ENCODE assay signal across 1 cellular context in the genomic region with DNA sequence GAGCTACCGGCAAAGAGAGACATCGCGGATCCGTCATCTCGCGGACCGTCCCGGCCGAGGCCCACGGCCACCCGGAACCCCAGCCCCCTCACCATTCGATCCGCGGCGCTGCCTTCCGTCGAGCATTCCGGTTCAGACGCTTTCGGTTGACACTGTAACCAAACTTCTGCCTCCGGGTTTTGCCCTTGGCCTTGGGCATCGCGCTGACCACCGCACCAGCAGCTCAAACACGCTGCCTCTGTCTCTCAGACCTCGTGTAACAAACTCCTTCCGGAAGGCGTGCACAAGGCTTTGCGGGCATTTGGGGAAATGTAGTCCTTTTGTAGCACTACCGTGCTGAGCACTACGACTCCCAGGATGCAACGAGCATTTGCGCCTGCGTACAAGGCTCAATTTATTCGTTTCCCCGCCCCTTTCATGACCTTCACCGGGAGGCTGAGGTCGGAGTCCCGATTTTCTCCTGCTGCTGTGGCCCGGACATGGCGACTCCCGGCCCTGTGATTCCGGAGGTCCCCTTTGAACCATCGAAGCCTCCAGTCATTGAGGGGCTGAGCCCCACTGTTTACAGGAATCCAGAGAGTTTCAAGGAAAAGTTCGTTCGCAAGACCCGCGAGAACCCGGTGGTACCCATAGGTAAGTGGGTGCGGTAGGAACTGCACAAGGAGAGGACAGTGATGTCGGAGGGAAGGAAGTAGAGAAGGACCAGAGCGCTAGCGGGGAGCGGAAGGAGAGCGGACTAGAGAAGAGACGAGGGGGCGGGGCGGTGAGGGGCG.
TF ChIP-seq lines count a peak whose summit lies in the region.

A gene with protein sequence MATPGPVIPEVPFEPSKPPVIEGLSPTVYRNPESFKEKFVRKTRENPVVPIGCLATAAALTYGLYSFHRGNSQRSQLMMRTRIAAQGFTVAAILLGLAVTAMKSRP (plus strand): TSS at position 411 of the 773 bp plus-strand sequence. CDS start 69 bp downstream, at position 480.
A gene with protein sequence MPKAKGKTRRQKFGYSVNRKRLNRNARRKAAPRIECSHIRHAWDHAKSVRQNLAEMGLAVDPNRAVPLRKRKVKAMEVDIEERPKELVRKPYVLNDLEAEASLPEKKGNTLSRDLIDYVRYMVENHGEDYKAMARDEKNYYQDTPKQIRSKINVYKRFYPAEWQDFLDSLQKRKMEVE (minus strand): TSS at position 258 of the 773 bp plus-strand sequence. CDS start 59 bp downstream, at position 199.

TF ChIP-seq in WTC11, 78 proteins besides CTCF, POLR2A, EP300 and RAD21 (continued from another document and continues in another):
- TF ChIP-seq, protein P1, sequence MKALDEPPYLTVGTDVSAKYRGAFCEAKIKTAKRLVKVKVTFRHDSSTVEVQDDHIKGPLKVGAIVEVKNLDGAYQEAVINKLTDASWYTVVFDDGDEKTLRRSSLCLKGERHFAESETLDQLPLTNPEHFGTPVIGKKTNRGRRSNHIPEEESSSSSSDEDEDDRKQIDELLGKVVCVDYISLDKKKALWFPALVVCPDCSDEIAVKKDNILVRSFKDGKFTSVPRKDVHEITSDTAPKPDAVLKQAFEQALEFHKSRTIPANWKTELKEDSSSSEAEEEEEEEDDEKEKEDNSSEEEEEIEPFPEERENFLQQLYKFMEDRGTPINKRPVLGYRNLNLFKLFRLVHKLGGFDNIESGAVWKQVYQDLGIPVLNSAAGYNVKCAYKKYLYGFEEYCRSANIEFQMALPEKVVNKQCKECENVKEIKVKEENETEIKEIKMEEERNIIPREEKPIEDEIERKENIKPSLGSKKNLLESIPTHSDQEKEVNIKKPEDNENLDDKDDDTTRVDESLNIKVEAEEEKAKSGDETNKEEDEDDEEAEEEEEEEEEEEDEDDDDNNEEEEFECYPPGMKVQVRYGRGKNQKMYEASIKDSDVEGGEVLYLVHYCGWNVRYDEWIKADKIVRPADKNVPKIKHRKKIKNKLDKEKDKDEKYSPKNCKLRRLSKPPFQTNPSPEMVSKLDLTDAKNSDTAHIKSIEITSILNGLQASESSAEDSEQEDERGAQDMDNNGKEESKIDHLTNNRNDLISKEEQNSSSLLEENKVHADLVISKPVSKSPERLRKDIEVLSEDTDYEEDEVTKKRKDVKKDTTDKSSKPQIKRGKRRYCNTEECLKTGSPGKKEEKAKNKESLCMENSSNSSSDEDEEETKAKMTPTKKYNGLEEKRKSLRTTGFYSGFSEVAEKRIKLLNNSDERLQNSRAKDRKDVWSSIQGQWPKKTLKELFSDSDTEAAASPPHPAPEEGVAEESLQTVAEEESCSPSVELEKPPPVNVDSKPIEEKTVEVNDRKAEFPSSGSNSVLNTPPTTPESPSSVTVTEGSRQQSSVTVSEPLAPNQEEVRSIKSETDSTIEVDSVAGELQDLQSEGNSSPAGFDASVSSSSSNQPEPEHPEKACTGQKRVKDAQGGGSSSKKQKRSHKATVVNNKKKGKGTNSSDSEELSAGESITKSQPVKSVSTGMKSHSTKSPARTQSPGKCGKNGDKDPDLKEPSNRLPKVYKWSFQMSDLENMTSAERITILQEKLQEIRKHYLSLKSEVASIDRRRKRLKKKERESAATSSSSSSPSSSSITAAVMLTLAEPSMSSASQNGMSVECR (CRISPR knock-in tag; IDR thresholded peaks at IDR 0.05; ENCODE audit: borderline replicate concordance), result peak; percentile 85; the same call in 1 of the 2 replicates
- TF ChIP-seq CBFB (CRISPR knock-in tag; IDR thresholded peaks at IDR 0.05; ENCODE audit: low read depth), result 0 out of 2 replicates have a peak, but pooled peaks have one; percentile 0
- TF ChIP-seq SP1 (CRISPR knock-in tag; conservative IDR thresholded peaks at IDR 0.05), result peak; percentile 85
- peak; percentile 75 for TF ChIP-seq FOXK1 (CRISPR knock-in tag; IDR thresholded peaks at IDR 0.05)
- TF ChIP-seq, protein P2, sequence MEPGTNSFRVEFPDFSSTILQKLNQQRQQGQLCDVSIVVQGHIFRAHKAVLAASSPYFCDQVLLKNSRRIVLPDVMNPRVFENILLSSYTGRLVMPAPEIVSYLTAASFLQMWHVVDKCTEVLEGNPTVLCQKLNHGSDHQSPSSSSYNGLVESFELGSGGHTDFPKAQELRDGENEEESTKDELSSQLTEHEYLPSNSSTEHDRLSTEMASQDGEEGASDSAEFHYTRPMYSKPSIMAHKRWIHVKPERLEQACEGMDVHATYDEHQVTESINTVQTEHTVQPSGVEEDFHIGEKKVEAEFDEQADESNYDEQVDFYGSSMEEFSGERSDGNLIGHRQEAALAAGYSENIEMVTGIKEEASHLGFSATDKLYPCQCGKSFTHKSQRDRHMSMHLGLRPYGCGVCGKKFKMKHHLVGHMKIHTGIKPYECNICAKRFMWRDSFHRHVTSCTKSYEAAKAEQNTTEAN (CRISPR knock-in tag; IDR thresholded peaks at IDR 0.05), result peak; percentile 72
- TF ChIP-seq, protein P3, sequence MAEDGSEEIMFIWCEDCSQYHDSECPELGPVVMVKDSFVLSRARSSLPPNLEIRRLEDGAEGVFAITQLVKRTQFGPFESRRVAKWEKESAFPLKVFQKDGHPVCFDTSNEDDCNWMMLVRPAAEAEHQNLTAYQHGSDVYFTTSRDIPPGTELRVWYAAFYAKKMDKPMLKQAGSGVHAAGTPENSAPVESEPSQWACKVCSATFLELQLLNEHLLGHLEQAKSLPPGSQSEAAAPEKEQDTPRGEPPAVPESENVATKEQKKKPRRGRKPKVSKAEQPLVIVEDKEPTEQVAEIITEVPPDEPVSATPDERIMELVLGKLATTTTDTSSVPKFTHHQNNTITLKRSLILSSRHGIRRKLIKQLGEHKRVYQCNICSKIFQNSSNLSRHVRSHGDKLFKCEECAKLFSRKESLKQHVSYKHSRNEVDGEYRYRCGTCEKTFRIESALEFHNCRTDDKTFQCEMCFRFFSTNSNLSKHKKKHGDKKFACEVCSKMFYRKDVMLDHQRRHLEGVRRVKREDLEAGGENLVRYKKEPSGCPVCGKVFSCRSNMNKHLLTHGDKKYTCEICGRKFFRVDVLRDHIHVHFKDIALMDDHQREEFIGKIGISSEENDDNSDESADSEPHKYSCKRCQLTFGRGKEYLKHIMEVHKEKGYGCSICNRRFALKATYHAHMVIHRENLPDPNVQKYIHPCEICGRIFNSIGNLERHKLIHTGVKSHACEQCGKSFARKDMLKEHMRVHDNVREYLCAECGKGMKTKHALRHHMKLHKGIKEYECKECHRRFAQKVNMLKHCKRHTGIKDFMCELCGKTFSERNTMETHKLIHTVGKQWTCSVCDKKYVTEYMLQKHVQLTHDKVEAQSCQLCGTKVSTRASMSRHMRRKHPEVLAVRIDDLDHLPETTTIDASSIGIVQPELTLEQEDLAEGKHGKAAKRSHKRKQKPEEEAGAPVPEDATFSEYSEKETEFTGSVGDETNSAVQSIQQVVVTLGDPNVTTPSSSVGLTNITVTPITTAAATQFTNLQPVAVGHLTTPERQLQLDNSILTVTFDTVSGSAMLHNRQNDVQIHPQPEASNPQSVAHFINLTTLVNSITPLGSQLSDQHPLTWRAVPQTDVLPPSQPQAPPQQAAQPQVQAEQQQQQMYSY (CRISPR knock-in tag; IDR thresholded peaks at IDR 0.05), result peak; percentile 86
- TF ChIP-seq ZNF423 (CRISPR knock-in tag; IDR thresholded peaks at IDR 0.05), result no peak
- TF ChIP-seq, protein P4, sequence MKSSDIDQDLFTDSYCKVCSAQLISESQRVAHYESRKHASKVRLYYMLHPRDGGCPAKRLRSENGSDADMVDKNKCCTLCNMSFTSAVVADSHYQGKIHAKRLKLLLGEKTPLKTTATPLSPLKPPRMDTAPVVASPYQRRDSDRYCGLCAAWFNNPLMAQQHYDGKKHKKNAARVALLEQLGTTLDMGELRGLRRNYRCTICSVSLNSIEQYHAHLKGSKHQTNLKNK (CRISPR knock-in tag; IDR thresholded peaks at IDR 0.05), result no peak
- TF ChIP-seq FOXP1 (CRISPR knock-in tag; IDR thresholded peaks at IDR 0.05; ENCODE audit: borderline replicate concordance), result peak; percentile 88
- TF ChIP-seq ZNF416 (CRISPR knock-in tag; IDR thresholded peaks at IDR 0.05), result 0 out of 2 replicates have a peak, but pooled peaks have one; percentile 9
- TF ChIP-seq, protein P5, sequence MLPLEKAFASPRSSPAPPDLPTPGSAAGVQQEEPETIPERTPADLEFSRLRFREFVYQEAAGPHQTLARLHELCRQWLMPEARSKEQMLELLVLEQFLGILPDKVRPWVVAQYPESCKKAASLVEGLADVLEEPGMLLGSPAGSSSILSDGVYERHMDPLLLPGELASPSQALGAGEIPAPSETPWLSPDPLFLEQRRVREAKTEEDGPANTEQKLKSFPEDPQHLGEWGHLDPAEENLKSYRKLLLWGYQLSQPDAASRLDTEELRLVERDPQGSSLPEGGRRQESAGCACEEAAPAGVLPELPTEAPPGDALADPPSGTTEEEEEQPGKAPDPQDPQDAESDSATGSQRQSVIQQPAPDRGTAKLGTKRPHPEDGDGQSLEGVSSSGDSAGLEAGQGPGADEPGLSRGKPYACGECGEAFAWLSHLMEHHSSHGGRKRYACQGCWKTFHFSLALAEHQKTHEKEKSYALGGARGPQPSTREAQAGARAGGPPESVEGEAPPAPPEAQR (CRISPR knock-in tag; IDR thresholded peaks at IDR 0.05), result no peak
- TF ChIP-seq, protein P6, sequence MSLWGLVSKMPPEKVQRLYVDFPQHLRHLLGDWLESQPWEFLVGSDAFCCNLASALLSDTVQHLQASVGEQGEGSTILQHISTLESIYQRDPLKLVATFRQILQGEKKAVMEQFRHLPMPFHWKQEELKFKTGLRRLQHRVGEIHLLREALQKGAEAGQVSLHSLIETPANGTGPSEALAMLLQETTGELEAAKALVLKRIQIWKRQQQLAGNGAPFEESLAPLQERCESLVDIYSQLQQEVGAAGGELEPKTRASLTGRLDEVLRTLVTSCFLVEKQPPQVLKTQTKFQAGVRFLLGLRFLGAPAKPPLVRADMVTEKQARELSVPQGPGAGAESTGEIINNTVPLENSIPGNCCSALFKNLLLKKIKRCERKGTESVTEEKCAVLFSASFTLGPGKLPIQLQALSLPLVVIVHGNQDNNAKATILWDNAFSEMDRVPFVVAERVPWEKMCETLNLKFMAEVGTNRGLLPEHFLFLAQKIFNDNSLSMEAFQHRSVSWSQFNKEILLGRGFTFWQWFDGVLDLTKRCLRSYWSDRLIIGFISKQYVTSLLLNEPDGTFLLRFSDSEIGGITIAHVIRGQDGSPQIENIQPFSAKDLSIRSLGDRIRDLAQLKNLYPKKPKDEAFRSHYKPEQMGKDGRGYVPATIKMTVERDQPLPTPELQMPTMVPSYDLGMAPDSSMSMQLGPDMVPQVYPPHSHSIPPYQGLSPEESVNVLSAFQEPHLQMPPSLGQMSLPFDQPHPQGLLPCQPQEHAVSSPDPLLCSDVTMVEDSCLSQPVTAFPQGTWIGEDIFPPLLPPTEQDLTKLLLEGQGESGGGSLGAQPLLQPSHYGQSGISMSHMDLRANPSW (CRISPR knock-in tag; conservative IDR thresholded peaks at IDR 0.05; ENCODE audit: low read depth), result no peak
- TF ChIP-seq KAT7 (CRISPR knock-in tag; IDR thresholded peaks at IDR 0.05; ENCODE audit: borderline replicate concordance), result peak; percentile 92; the same call in 1 of the 2 replicates
- TF ChIP-seq, protein P7, sequence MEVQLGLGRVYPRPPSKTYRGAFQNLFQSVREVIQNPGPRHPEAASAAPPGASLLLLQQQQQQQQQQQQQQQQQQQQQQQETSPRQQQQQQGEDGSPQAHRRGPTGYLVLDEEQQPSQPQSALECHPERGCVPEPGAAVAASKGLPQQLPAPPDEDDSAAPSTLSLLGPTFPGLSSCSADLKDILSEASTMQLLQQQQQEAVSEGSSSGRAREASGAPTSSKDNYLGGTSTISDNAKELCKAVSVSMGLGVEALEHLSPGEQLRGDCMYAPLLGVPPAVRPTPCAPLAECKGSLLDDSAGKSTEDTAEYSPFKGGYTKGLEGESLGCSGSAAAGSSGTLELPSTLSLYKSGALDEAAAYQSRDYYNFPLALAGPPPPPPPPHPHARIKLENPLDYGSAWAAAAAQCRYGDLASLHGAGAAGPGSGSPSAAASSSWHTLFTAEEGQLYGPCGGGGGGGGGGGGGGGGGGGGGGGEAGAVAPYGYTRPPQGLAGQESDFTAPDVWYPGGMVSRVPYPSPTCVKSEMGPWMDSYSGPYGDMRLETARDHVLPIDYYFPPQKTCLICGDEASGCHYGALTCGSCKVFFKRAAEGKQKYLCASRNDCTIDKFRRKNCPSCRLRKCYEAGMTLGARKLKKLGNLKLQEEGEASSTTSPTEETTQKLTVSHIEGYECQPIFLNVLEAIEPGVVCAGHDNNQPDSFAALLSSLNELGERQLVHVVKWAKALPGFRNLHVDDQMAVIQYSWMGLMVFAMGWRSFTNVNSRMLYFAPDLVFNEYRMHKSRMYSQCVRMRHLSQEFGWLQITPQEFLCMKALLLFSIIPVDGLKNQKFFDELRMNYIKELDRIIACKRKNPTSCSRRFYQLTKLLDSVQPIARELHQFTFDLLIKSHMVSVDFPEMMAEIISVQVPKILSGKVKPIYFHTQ (CRISPR knock-in tag; IDR thresholded peaks at IDR 0.05), result no peak
- TF ChIP-seq NFE2L1 (CRISPR knock-in tag; IDR thresholded peaks at IDR 0.05), result peak; percentile 63; the same call in 1 of the 2 replicates
- peak; percentile 14; the same call in 1 of the 2 replicates for TF ChIP-seq TEAD1 (CRISPR knock-in tag; IDR thresholded peaks at IDR 0.05)
- TF ChIP-seq TEAD4 (CRISPR knock-in tag; IDR thresholded peaks at IDR 0.05), result peak; percentile 25; the same call in 1 of the 2 replicates
- peak; percentile 41; the same call in 1 of the 2 replicates for TF ChIP-seq CREM (CRISPR knock-in tag; IDR thresholded peaks at IDR 0.05)
- peak; percentile 66 for TF ChIP-seq MYBL2 (CRISPR knock-in tag; IDR thresholded peaks at IDR 0.05)
- TF ChIP-seq, protein P8, sequence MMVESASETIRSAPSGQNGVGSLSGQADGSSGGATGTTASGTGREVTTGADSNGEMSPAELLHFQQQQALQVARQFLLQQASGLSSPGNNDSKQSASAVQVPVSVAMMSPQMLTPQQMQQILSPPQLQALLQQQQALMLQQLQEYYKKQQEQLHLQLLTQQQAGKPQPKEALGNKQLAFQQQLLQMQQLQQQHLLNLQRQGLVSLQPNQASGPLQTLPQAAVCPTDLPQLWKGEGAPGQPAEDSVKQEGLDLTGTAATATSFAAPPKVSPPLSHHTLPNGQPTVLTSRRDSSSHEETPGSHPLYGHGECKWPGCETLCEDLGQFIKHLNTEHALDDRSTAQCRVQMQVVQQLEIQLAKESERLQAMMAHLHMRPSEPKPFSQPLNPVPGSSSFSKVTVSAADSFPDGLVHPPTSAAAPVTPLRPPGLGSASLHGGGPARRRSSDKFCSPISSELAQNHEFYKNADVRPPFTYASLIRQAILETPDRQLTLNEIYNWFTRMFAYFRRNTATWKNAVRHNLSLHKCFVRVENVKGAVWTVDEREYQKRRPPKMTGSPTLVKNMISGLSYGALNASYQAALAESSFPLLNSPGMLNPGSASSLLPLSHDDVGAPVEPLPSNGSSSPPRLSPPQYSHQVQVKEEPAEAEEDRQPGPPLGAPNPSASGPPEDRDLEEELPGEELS (CRISPR knock-in tag; IDR thresholded peaks at IDR 0.05), result peak; percentile 60; the same call in 1 of the 2 replicates
- TF ChIP-seq IRF2 (CRISPR knock-in tag; IDR thresholded peaks at IDR 0.05; ENCODE audit: borderline replicate concordance, low read depth), result no peak
- TF ChIP-seq, protein P9, sequence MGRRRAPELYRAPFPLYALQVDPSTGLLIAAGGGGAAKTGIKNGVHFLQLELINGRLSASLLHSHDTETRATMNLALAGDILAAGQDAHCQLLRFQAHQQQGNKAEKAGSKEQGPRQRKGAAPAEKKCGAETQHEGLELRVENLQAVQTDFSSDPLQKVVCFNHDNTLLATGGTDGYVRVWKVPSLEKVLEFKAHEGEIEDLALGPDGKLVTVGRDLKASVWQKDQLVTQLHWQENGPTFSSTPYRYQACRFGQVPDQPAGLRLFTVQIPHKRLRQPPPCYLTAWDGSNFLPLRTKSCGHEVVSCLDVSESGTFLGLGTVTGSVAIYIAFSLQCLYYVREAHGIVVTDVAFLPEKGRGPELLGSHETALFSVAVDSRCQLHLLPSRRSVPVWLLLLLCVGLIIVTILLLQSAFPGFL (CRISPR knock-in tag; IDR thresholded peaks at IDR 0.05; ENCODE audit: borderline replicate concordance), result 0 out of 2 replicates have a peak, but pooled peaks have one; percentile 43
- 0 out of 2 replicates have a peak, but pooled peaks have one; percentile 66 for TF ChIP-seq RELA (CRISPR knock-in tag; IDR thresholded peaks at IDR 0.05; ENCODE audit: borderline replicate concordance)
